Comparison of ENCODE assay signal across 22 cellular contexts in genomic region chr20:50429412-50429811, GRCh38.
A peak's percentile ranks its signal among the peaks of the same experiment; 100 is the strongest.
DNase-seq lines count a peak whose midpoint lies in the region; ATAC-seq, FAIRE-seq and TF ChIP-seq lines count a peak whose summit lies in the region.
"Had no signal": no experiment of that assay in that cellular context is flagged by ENCODE, and none has a peak within 500 bp of the region (broad histone marks: within the 10 kb centered on the region; RNA-seq: fewer than 3 reads in every experiment).

No MANE protein-coding gene starts in this region.

- no peaks in the 10 kb centered on the region for H3K36me3 Mint-ChIP-seq in progenitor cell of endocrine pancreas (ENCODE audit: insufficient read depth)
- H3K36me3 Mint-ChIP-seq: CD8-positive, alpha-beta T cell had no signal

- H3K4me3 Mint-ChIP-seq in progenitor cell of endocrine pancreas (ENCODE audit: low read depth): no peak overlapping the region
- H3K4me3 Mint-ChIP-seq: CD8-positive, alpha-beta T cell had no signal

- no peak for TF ChIP-seq EP300 in A549 (IDR thresholded peaks at IDR 0.05)

- no peak overlapping the region for H3K4me3 ChIP-seq in A549
- no peak overlapping the region for H3K4me3 ChIP-seq in prostate gland

- no peak overlapping the region for H3K27ac Mint-ChIP-seq in progenitor cell of endocrine pancreas
- H3K27ac Mint-ChIP-seq: CD8-positive, alpha-beta T cell had no signal

- H3K4me1 ChIP-seq in A549 (peaks cover 53% of the 10 kb centered on the region), prostate gland (replicated peaks) (peaks cover 4% of the 10 kb centered on the region)

- POLR2A ChIA-PET in A549 (lab: Yijun Ruan, JAX) (no interaction called here), RWPE1 (lab: Yijun Ruan, JAX; ENCODE audit: low non-redundant PET) (interaction anchor here (1.0 to 1.7 kb wide), 4 partner anchors 10 to 238 kb away, joined by 3 to 6 read pairs (median 4); no protein-coding TSS in a partner anchor)

- CTCF ChIA-PET in A549 (lab: Yijun Ruan, JAX) (no interaction called here), RWPE1 (lab: Yijun Ruan, JAX) (interaction anchor here (1.1 to 1.4 kb wide), 2 partner anchors 14 to 146 kb away, joined by 3 read pairs; no protein-coding TSS in a partner anchor)

- no peak for TF ChIP-seq CTCF in A549 (IDR thresholded peaks at IDR 0.05)
- no peak for TF ChIP-seq CTCF in RWPE1 (conservative IDR thresholded peaks at IDR 0.05; ENCODE audit: low read depth)
- no peak for TF ChIP-seq CTCF in prostate gland (IDR thresholded peaks at IDR 0.05)
- no peak for TF ChIP-seq CTCF in progenitor cell of endocrine pancreas (IDR thresholded peaks at IDR 0.05; ENCODE audit: unreplicated experiment)

- H3K9me3 ChIP-seq in A549 (no peaks in the 10 kb centered on the region), prostate gland (no peaks in the 10 kb centered on the region)

- no peak overlapping the region for H3K4me2 ChIP-seq in A549

- no peaks in the 10 kb centered on the region for H3K36me3 ChIP-seq in prostate gland

- peaks cover 8% of the 10 kb centered on the region for H3K27me3 Mint-ChIP-seq in progenitor cell of endocrine pancreas

- no peak for TF ChIP-seq RAD21 in A549 (conservative IDR thresholded peaks at IDR 0.05 in 1 of 2, IDR thresholded peaks at IDR 0.05 in 1 of 2)

- ATAC-seq in A549: no peak
- ATAC-seq: CD8-positive, alpha-beta T cell; PC-3 had no signal

- no peaks in the 10 kb centered on the region for H3K27me3 ChIP-seq in prostate gland (replicated peaks; ENCODE audit: insufficient read depth)

- no peak for TF ChIP-seq POLR2A in A549 (IDR thresholded peaks at IDR 0.05; ENCODE audit: low read length)
- no peak for TF ChIP-seq POLR2A in prostate gland (IDR thresholded peaks at IDR 0.05)

- DNase-seq in A549 (ENCODE audit: low read depth in 1 of 2, low spot score in 1 of 2): no peak
- peak; percentile 78 for DNase-seq in RWPE1 (ENCODE audit: low spot score)
- DNase-seq in epithelial cell of prostate (ENCODE audit: low read depth, low spot score): peak; percentile 66
- no peak for DNase-seq in prostate gland (ENCODE audit: low spot score)
- DNase-seq in NCI-H1048 (lab: John Stamatoyannopoulos, UW): no peak
- no peak for DNase-seq in NAMALWA (ENCODE audit: low spot score)
- DNase-seq in UCSD-AML1 (lab: John Stamatoyannopoulos, UW; ENCODE audit: unreplicated experiment): no peak
- no peak for DNase-seq in progenitor cell of endocrine pancreas (ENCODE audit: low spot score, unreplicated experiment)
- DNase-seq: Calu3; CD8-positive, alpha-beta T cell; GOT3; KBM-7; MV-4-11; NCI-H1417 treated with DMSO at 0.1 percent for 48 hours; NCI-H1930; NCI-H345; NCI-H524 treated with DMSO at 0.1 percent for 48 hours; PC-3; RPMI8226 had no signal

- peaks cover 7% of the 10 kb centered on the region for H3K4me1 Mint-ChIP-seq in progenitor cell of endocrine pancreas (ENCODE audit: low read depth)

- intact Hi-C loops in prostate gland (cut with DNase I): no loop called here

- WGBS in A549 (ENCODE audit: missing lambda C conversion rate): 59% methylated on average over 5 of the region's 5 CpGs
- 46% methylated on average over 5 of the region's 5 CpGs for WGBS in prostate gland

- H3K27ac ChIP-seq in A549: peak overlapping the region; percentile 62 to 76; a peak in 5 of 6 replicates
- H3K27ac ChIP-seq in RWPE1: peak overlapping the region; percentile 100
- peak overlapping the region; percentile 100 for H3K27ac ChIP-seq in epithelial cell of prostate
- peak overlapping the region; percentile 76 to 77 for H3K27ac ChIP-seq in prostate gland

- peaks cover under 1% of the 10 kb centered on the region for H3K9me3 Mint-ChIP-seq in progenitor cell of endocrine pancreas (ENCODE audit: low read depth)
- H3K9me3 Mint-ChIP-seq: CD8-positive, alpha-beta T cell had no signal

- no peak for FAIRE-seq in A549 (lab: Jason Lieb, UNC)
- FAIRE-seq: A204.1, GM12892, GM18507 had no signal

TF ChIP-seq in A549, 52 proteins besides CTCF, POLR2A, EP300 and RAD21:
- TF ChIP-seq KDM1A (IDR thresholded peaks at IDR 0.05; ENCODE audit: low read depth) (no peak), SMC3 (IDR thresholded peaks at IDR 0.05) (no peak), CHD4 (IDR thresholded peaks at IDR 0.05; ENCODE audit: borderline replicate concordance) (no peak), HOXB13 (CRISPR knock-in tag; IDR thresholded peaks at IDR 0.05; ENCODE audit: low read depth) (no peak), KDM5A (IDR thresholded peaks at IDR 0.05) (no peak), CEBPB (IDR thresholded peaks at IDR 0.05) (no peak), REST (IDR thresholded peaks at IDR 0.05) (no peak), MYC (IDR thresholded peaks at IDR 0.05; ENCODE audit: borderline replicate concordance, low read length) (no peak), PHF8 (IDR thresholded peaks at IDR 0.05; ENCODE audit: borderline replicate concordance, low read depth) (no peak)
- TF ChIP-seq, protein P1, sequence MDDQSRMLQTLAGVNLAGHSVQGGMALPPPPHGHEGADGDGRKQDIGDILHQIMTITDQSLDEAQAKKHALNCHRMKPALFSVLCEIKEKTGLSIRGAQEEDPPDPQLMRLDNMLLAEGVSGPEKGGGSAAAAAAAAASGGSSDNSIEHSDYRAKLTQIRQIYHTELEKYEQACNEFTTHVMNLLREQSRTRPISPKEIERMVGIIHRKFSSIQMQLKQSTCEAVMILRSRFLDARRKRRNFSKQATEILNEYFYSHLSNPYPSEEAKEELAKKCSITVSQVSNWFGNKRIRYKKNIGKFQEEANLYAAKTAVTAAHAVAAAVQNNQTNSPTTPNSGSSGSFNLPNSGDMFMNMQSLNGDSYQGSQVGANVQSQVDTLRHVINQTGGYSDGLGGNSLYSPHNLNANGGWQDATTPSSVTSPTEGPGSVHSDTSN (IDR thresholded peaks at IDR 0.05): no peak
TF ChIP-seq in A549: peak in this region for 0.

Comparison
In these comparisons a context has a peak if more than half of its experiments do, and no peak if none do; other contexts are left out.
1. DNase-seq: peak in RWPE1 (single experiment) and epithelial cell of prostate (single experiment); none in A549 (0 of 2), prostate gland (single experiment), NCI-H1048 (single experiment), NAMALWA (single experiment), UCSD-AML1 (single experiment) and progenitor cell of endocrine pancreas (single experiment).
2. Peak in every context shown above with its lines, with median percentiles within 50 percentile points of each other: H3K27ac ChIP-seq.